Comparison of ENCODE assay signal across 20 cellular contexts in the genomic region with DNA sequence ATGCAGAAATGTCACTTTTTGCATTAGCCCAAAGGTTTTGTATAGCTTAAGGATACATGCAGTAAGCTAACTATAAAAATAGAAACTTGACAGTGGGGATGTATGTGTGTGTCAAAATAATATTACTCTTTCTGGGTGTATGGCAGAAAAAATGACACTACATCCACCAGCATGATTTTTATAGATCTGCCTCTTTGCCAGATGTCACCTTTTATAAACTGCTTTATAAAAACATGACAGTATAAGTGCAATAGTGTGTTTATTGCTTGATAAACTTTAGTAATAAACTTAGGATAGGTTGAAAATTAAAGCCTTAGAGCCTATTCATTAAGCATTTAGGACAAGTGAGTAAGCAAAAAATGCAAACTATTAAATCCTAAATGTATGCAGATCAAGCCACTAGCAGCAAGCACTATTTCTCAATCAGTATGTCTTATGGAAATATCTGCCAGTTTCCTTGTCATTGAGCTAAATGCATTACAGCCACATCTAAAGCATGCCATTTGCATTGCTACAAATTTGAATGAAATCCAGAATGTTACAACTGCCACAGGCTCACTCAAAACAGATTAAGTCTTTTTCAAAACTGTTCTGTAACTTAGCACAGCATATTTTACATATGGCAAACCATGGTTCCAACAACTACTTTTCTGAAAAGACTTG.
DNase-seq lines count a peak whose midpoint lies in the region; ATAC-seq and TF ChIP-seq lines count a peak whose summit lies in the region.
"Had no signal": no experiment of that assay in that cellular context is flagged by ENCODE, and none has a peak within 500 bp of the region (broad histone marks: within the 10 kb centered on the region; RNA-seq: fewer than 3 reads in every experiment).

No MANE protein-coding gene starts in this region.

- TF ChIP-seq POLR2A in GM18505 (IDR thresholded peaks at IDR 0.05; ENCODE audit: borderline replicate concordance, extremely low read depth, insufficient read depth, insufficient read length): no peak

- no peak overlapping the region for H3K27ac ChIP-seq in SK-N-SH (ENCODE audit: low read depth in 2 of 2, low read length in 1 of 2)
- H3K27ac ChIP-seq: BLaER1, right atrium auricular region had no signal

- peak; percentile 62 for ATAC-seq in SK-N-SH treated with all-trans-retinoic acid at 6 μM for 48 hours
- ATAC-seq in GM18505 (IDR thresholded peaks at IDR 0.05; ENCODE audit: unreplicated experiment): no peak
- ATAC-seq in GM19328 (IDR thresholded peaks at IDR 0.05; ENCODE audit: unreplicated experiment): no peak
- ATAC-seq: activated CD4-positive, alpha-beta T cell treated with anti-CD3 and anti-CD28 coated beads for 36 hours; HCT116; T-cell had no signal

- CTCF ChIA-PET in SK-N-SH (lab: Yijun Ruan, JAX): interaction anchor here (0.6 to 0.8 kb wide), 2 partner anchors 9 to 92 kb away, joined by 4 read pairs; no protein-coding TSS in a partner anchor

- no peak for TF ChIP-seq EP300 in SK-N-SH (IDR thresholded peaks at IDR 0.05; ENCODE audit: borderline replicate concordance in 1 of 2, low read depth in 1 of 2, low read length in 1 of 2)

- H3K79me2 ChIP-seq in SK-N-SH (ENCODE audit: insufficient read depth): no peaks in the 10 kb centered on the region

- H3K4me3 ChIP-seq in SK-N-SH (ENCODE audit: low read depth in 2 of 2, low read length in 1 of 2) (no peak overlapping the region), fibroblast of villous mesenchyme (ENCODE audit: low read depth, low read length) (no peak overlapping the region)
- H3K4me3 ChIP-seq: BLaER1, right atrium auricular region had no signal

- H4K20me1 ChIP-seq in SK-N-SH (ENCODE audit: insufficient read depth): no peaks in the 10 kb centered on the region
- H4K20me1 ChIP-seq: BLaER1 had no signal

- no peak overlapping the region for H3K4me2 ChIP-seq in SK-N-SH
- H3K4me2 ChIP-seq: BLaER1 had no signal

- no peaks in the 10 kb centered on the region for H3K9me2 ChIP-seq in SK-N-SH

- H3F3A ChIP-seq in SK-N-SH (replicated peaks; ENCODE audit: insufficient read depth): no peaks in the 10 kb centered on the region

- TF ChIP-seq CTCF in SK-N-SH (IDR thresholded peaks at IDR 0.05) (no peak), fibroblast of villous mesenchyme (IDR thresholded peaks at IDR 0.05; ENCODE audit: insufficient read depth, low read depth, low read length) (no peak)

- no peaks in the 10 kb centered on the region for H3K9me3 ChIP-seq in SK-N-SH
- H3K9me3 ChIP-seq: BLaER1 had no signal

- H3K4me1 ChIP-seq in SK-N-SH (ENCODE audit: control insufficient read depth in 1 of 2, insufficient read depth in 2 of 2, low read depth in 1 of 2, low read length in 1 of 2): no peaks in the 10 kb centered on the region; a peak in 1 of 4 replicates
- H3K4me1 ChIP-seq: BLaER1, right atrium auricular region had no signal

- DNase-seq in SK-N-SH (no peak), astrocyte of the hippocampus (ENCODE audit: low read depth, low spot score) (peak; percentile 90), fibroblast of villous mesenchyme (ENCODE audit: low read depth) (peak; percentile 40), stromal cell of bone marrow (ENCODE audit: low read depth) (peak; percentile 39), NCI-H774 (lab: John Stamatoyannopoulos, UW) (no peak)
- DNase-seq: activated CD4-positive, alpha-beta T cell treated with anti-CD3 and anti-CD28 coated beads for 36 hours; activated CD8-positive, alpha-beta memory T cell treated with anti-CD3 and anti-CD28 coated beads for 24 hours; activated naive CD4-positive, alpha-beta T cell; activated T-cell treated with anti-CD3 and anti-CD28 coated beads, Interleukin-2, amount 50 U/mL, for 24 hours; amniotic stem cell; NCI-H187; nucleus accumbens; Right ventricle myocardium superior; T-cell had no signal

- no peak for TF ChIP-seq RAD21 in SK-N-SH (IDR thresholded peaks at IDR 0.05; ENCODE audit: low read length)

- H3K36me3 ChIP-seq in SK-N-SH (replicated peaks in 1 of 2; ENCODE audit: control insufficient read depth in 1 of 2, insufficient read depth in 2 of 2, low read length in 1 of 2): no peaks in the 10 kb centered on the region
- H3K36me3 ChIP-seq: BLaER1, right atrium auricular region had no signal

- H3K27me3 ChIP-seq in SK-N-SH (ENCODE audit: insufficient read depth): no peaks in the 10 kb centered on the region
- H3K27me3 ChIP-seq: BLaER1, right atrium auricular region had no signal

- H3K9ac ChIP-seq in SK-N-SH: no peak overlapping the region
- H3K9ac ChIP-seq: BLaER1 had no signal

- POLR2A ChIA-PET in SK-N-SH (lab: Yijun Ruan, JAX): no interaction called here

- no peak overlapping the region for H2AFZ ChIP-seq in SK-N-SH (ENCODE audit: low read depth)

TF ChIP-seq in SK-N-SH treated with all-trans-retinoic acid at 6 μM for 48 hours, 23 proteins besides CTCF, POLR2A, EP300 and RAD21:
- TF ChIP-seq ISL1 (CRISPR knock-in tag; IDR thresholded peaks at IDR 0.05) (peak; percentile 80), TCF4 (CRISPR knock-in tag; IDR thresholded peaks at IDR 0.05; ENCODE audit: borderline replicate concordance) (no peak), GLIS3 (CRISPR knock-in tag; IDR thresholded peaks at IDR 0.05) (0 out of 2 replicates have a peak, but pooled peaks have one; percentile 34)
- TF ChIP-seq, protein P1, sequence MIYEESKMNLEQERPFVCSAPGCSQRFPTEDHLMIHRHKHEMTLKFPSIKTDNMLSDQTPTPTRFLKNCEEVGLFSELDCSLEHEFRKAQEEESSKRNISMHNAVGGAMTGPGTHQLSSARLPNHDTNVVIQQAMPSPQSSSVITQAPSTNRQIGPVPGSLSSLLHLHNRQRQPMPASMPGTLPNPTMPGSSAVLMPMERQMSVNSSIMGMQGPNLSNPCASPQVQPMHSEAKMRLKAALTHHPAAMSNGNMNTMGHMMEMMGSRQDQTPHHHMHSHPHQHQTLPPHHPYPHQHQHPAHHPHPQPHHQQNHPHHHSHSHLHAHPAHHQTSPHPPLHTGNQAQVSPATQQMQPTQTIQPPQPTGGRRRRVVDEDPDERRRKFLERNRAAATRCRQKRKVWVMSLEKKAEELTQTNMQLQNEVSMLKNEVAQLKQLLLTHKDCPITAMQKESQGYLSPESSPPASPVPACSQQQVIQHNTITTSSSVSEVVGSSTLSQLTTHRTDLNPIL (CRISPR knock-in tag; IDR thresholded peaks at IDR 0.05; ENCODE audit: low read depth): peak; percentile 70

TF ChIP-seq in SK-N-SH, 30 proteins besides CTCF, POLR2A, EP300 and RAD21:
- TF ChIP-seq ZBTB33 (IDR thresholded peaks at IDR 0.05; ENCODE audit: borderline replicate concordance, low read depth): no peak

Comparison
In these comparisons a context has a peak if more than half of its experiments do, and no peak if none do; other contexts are left out.
1. DNase-seq: peak in astrocyte of the hippocampus (single experiment), fibroblast of villous mesenchyme (single experiment) and stromal cell of bone marrow (single experiment); none in SK-N-SH (single experiment) and NCI-H774 (single experiment).